ENCODE assay signal across 8 cellular contexts in genomic region chr6:112780498-112781096, GRCh38.
DNase-seq lines count a peak whose midpoint lies in the region; ATAC-seq and FAIRE-seq lines count a peak whose summit lies in the region.

No MANE protein-coding gene starts in this region.

- peak; percentile 96 for FAIRE-seq in TTC549 (lab: Jason Lieb, UNC)

- ATAC-seq in GM18870 (IDR thresholded peaks at IDR 0.05; ENCODE audit: unreplicated experiment) (peak; percentile 95), HG03039 (IDR thresholded peaks at IDR 0.05; ENCODE audit: unreplicated experiment) (peak; percentile 95)

- DNase-seq in COLO668 (lab: John Stamatoyannopoulos, UW; ENCODE audit: unreplicated experiment) (peak; percentile 49), NCI-H1694 treated with DMSO at 0.1 percent for 48 hours (lab: John Stamatoyannopoulos, UW) (peak; percentile 47), fibroblast of the conjunctiva (ENCODE audit: low read depth) (peak; percentile 76), non-pigmented ciliary epithelial cell (ENCODE audit: low read depth) (peak; percentile 58)
- no peak for DNase-seq in activated effector memory CD4-positive, alpha-beta T cell treated with Interleukin-2 at 50 U/mL for 16 hours
